In genomic region chr14:44369401-44370123, GRCh38 we compare ENCODE assay signal across 16 cellular contexts.
DNase-seq lines count a peak whose midpoint lies in the region; ATAC-seq, FAIRE-seq and TF ChIP-seq lines count a peak whose summit lies in the region.
"Had no signal": no experiment of that assay in that cellular context is flagged by ENCODE, and none has a peak within 500 bp of the region (broad histone marks: within the 10 kb centered on the region; RNA-seq: fewer than 3 reads in every experiment).

No MANE protein-coding gene starts in this region.

- H3K4me3 ChIP-seq in GM23338 = no peak overlapping the region
- H3K4me3 ChIP-seq in HepG2 (replicated peaks in 1 of 3; ENCODE audit: insufficient read depth in 1 of 3, low read depth in 2 of 3, low read length in 3 of 3) = no peak overlapping the region
- H3K4me3 ChIP-seq: BLaER1 treated with 17β-estradiol and CSF1 and Interleukin-3, amounts not matched to agents 10 nM and 100 nM; left ventricle myocardium inferior; ovary had no signal

- H3F3A ChIP-seq in GM23338 (replicated peaks; ENCODE audit: low read depth) = no peaks in the 10 kb centered on the region

- TF ChIP-seq CTCF in GM23338 (conservative IDR thresholded peaks at IDR 0.05; ENCODE audit: low read depth in 2 of 2) = peak; percentile 40 to 63
- TF ChIP-seq CTCF in HepG2 (CRISPR knock-in tag; IDR thresholded peaks at IDR 0.05) = peak; percentile 41; the same call in 1 of the 2 replicates
- TF ChIP-seq CTCF in Calu3 (IDR thresholded peaks at IDR 0.05; ENCODE audit: unreplicated experiment) = no peak

- H3K9ac ChIP-seq in HepG2 (ENCODE audit: insufficient read depth, low read depth, low read length) = no peak overlapping the region
- H3K9ac ChIP-seq: BLaER1 treated with 17β-estradiol and CSF1 and Interleukin-3, amounts not matched to agents 10 nM and 100 nM had no signal

- in situ Hi-C loops in HepG2 (cut with HindIII; ENCODE audit: extremely low pct_ligation_motif_present, low pct_unique_long_range_greater_than_20kb) = no loop called here

- TF ChIP-seq RAD21 in HepG2 (CRISPR knock-in tag; IDR thresholded peaks at IDR 0.05) = no peak

- H3K36me3 Mint-ChIP-seq in GM23338 (ENCODE audit: low read depth) (peaks cover 4% of the 10 kb centered on the region; the same call in 1 of the 3 replicates), Calu3 (ENCODE audit: insufficient read depth, unreplicated experiment) (no peaks in the 10 kb centered on the region)
- H3K36me3 Mint-ChIP-seq in activated naive CD8-positive, alpha-beta T cell treated with anti-CD3 and anti-CD28 coated beads for 36 hours = no peaks in the 10 kb centered on the region
- H3K36me3 Mint-ChIP-seq: activated CD8-positive, alpha-beta memory T cell treated with anti-CD3 and anti-CD28 coated beads, Interleukin-2, amount 10 ng/mL, durations not matched to agents 7 days and 5 days had no signal

- TF ChIP-seq POLR2A in HepG2 (IDR thresholded peaks at IDR 0.05; ENCODE audit: insufficient read depth in 1 of 2, low read depth in 2 of 2, low read length in 2 of 2) = no peak

- POLR2A ChIA-PET in HepG2 (lab: Yijun Ruan, JAX) = no interaction called here

- H3K9me3 Mint-ChIP-seq in GM23338 (peaks cover 9% of the 10 kb centered on the region; the same call in 2 of the 3 replicates), Calu3 (ENCODE audit: low read depth, unreplicated experiment) (peaks cover 10% of the 10 kb centered on the region)
- H3K9me3 Mint-ChIP-seq in activated naive CD8-positive, alpha-beta T cell treated with anti-CD3 and anti-CD28 coated beads for 36 hours = no peaks in the 10 kb centered on the region

- H3K9me2 ChIP-seq in GM23338 (ENCODE audit: insufficient read depth) = no peaks in the 10 kb centered on the region

- peaks cover 4% of the 10 kb centered on the region; the same call in 1 of the 2 replicates for H3K36me3 ChIP-seq in GM23338 (ENCODE audit: insufficient read depth)
- H3K36me3 ChIP-seq in HepG2 (replicated peaks in 1 of 2; ENCODE audit: control insufficient read depth in 1 of 2, insufficient read depth in 2 of 2, low read length in 2 of 2) = no peaks in the 10 kb centered on the region
- H3K36me3 ChIP-seq: BLaER1 treated with 17β-estradiol and CSF1 and Interleukin-3, amounts not matched to agents 10 nM and 100 nM; left ventricle myocardium inferior; ovary had no signal

- peak; percentile 8 for DNase-seq in GM23338 (ENCODE audit: low spot score)
- DNase-seq in NCI-H1092 (lab: John Stamatoyannopoulos, UW) = peak; percentile 3
- peak; percentile 65 for DNase-seq in OCI-M1 (lab: John Stamatoyannopoulos, UW)
- DNase-seq in HepG2 (ENCODE audit: low spot score) = no peak
- DNase-seq in Calu3 = no peak
- no peak for DNase-seq in occipital lobe (lab: John Stamatoyannopoulos, UW)
- DNase-seq in activated naive CD8-positive, alpha-beta T cell treated with anti-CD3 and anti-CD28 coated beads for 36 hours = no peak
- DNase-seq: activated CD8-positive, alpha-beta memory T cell treated with anti-CD3 and anti-CD28 coated beads, Interleukin-2, amount 10 ng/mL, durations not matched to agents 7 days and 5 days; amniotic stem cell; foreskin melanocyte; IMR-90; left ventricle myocardium inferior; NCI-H1105 treated with DMSO at 0.1 percent for 48 hours; NCI-H526; ovary had no signal

- H3K4me1 Mint-ChIP-seq in GM23338 = no peaks in the 10 kb centered on the region
- no peaks in the 10 kb centered on the region for H3K4me1 Mint-ChIP-seq in Calu3 (ENCODE audit: low read depth, unreplicated experiment)
- no peaks in the 10 kb centered on the region for H3K4me1 Mint-ChIP-seq in activated naive CD8-positive, alpha-beta T cell treated with anti-CD3 and anti-CD28 coated beads for 36 hours
- H3K4me1 Mint-ChIP-seq: activated CD8-positive, alpha-beta memory T cell treated with anti-CD3 and anti-CD28 coated beads, Interleukin-2, amount 10 ng/mL, durations not matched to agents 7 days and 5 days had no signal

- TF ChIP-seq EP300 in HepG2 (IDR thresholded peaks at IDR 0.05; ENCODE audit: low read depth in 2 of 2, low read length in 2 of 2) (no peak), HepG2 (CRISPR knock-in tag; IDR thresholded peaks at IDR 0.05; ENCODE audit: borderline replicate concordance) (no peak)

- H3K27ac Mint-ChIP-seq in GM23338 (no peak overlapping the region), Calu3 (ENCODE audit: unreplicated experiment) (no peak overlapping the region)
- H3K27ac Mint-ChIP-seq in activated naive CD8-positive, alpha-beta T cell treated with anti-CD3 and anti-CD28 coated beads for 36 hours = no peak overlapping the region
- H3K27ac Mint-ChIP-seq: activated CD8-positive, alpha-beta memory T cell treated with anti-CD3 and anti-CD28 coated beads, Interleukin-2, amount 10 ng/mL, durations not matched to agents 7 days and 5 days had no signal

- H3K4me3 Mint-ChIP-seq in GM23338 = no peak overlapping the region
- H3K4me3 Mint-ChIP-seq in Calu3 (ENCODE audit: low read depth, unreplicated experiment) = no peak overlapping the region
- no peak overlapping the region for H3K4me3 Mint-ChIP-seq in activated naive CD8-positive, alpha-beta T cell treated with anti-CD3 and anti-CD28 coated beads for 36 hours
- H3K4me3 Mint-ChIP-seq: activated CD8-positive, alpha-beta memory T cell treated with anti-CD3 and anti-CD28 coated beads, Interleukin-2, amount 10 ng/mL, durations not matched to agents 7 days and 5 days had no signal

- H3K27me3 ChIP-seq in GM23338 (ENCODE audit: insufficient read depth) = no peaks in the 10 kb centered on the region
- no peaks in the 10 kb centered on the region; a peak in 1 of 5 replicates for H3K27me3 ChIP-seq in HepG2 (ENCODE audit: control insufficient read depth in 1 of 2, insufficient read depth in 2 of 2, low read length in 2 of 2)
- H3K27me3 ChIP-seq: BLaER1 treated with 17β-estradiol and CSF1 and Interleukin-3, amounts not matched to agents 10 nM and 100 nM; ovary had no signal

- no peak for ATAC-seq in GM23338
- no peak for ATAC-seq in HepG2
- ATAC-seq: activated CD8-positive, alpha-beta memory T cell treated with anti-CD3 and anti-CD28 coated beads, Interleukin-2, amount 10 ng/mL, durations not matched to agents 7 days and 5 days had no signal

- FAIRE-seq in HepG2 (lab: Jason Lieb, UNC) = no peak

- peaks cover 54% of the 10 kb centered on the region for H3K9me3 ChIP-seq in HepG2 (ENCODE audit: low read length)
- H3K9me3 ChIP-seq: ovary had no signal

- H3K27ac ChIP-seq in GM23338 (ENCODE audit: low read depth) (no peak overlapping the region), HepG2 (ENCODE audit: extremely low read length, insufficient read depth, low read length) (no peak overlapping the region)
- H3K27ac ChIP-seq: BLaER1 treated with 17β-estradiol and CSF1 and Interleukin-3, amounts not matched to agents 10 nM and 100 nM; left ventricle myocardium inferior; ovary had no signal

- H3K27me3 Mint-ChIP-seq in GM23338 (ENCODE audit: insufficient read depth, low read depth, poor library complexity) (no peaks in the 10 kb centered on the region), Calu3 (ENCODE audit: unreplicated experiment) (no peaks in the 10 kb centered on the region)
- H3K27me3 Mint-ChIP-seq in activated naive CD8-positive, alpha-beta T cell treated with anti-CD3 and anti-CD28 coated beads for 36 hours = no peaks in the 10 kb centered on the region
- H3K27me3 Mint-ChIP-seq: activated CD8-positive, alpha-beta memory T cell treated with anti-CD3 and anti-CD28 coated beads, Interleukin-2, amount 10 ng/mL, durations not matched to agents 7 days and 5 days had no signal

- H3K4me1 ChIP-seq in GM23338 (ENCODE audit: insufficient read depth) (no peaks in the 10 kb centered on the region), HepG2 (ENCODE audit: insufficient read depth, low read length) (no peaks in the 10 kb centered on the region)
- H3K4me1 ChIP-seq: BLaER1 treated with 17β-estradiol and CSF1 and Interleukin-3, amounts not matched to agents 10 nM and 100 nM; left ventricle myocardium inferior had no signal

- no peaks in the 10 kb centered on the region for H4K20me1 ChIP-seq in GM23338 (replicated peaks; ENCODE audit: insufficient read depth)
- no peaks in the 10 kb centered on the region for H4K20me1 ChIP-seq in HepG2 (ENCODE audit: insufficient read depth, low read length)
- H4K20me1 ChIP-seq: BLaER1 treated with 17β-estradiol and CSF1 and Interleukin-3, amounts not matched to agents 10 nM and 100 nM had no signal

- CTCF ChIA-PET in HepG2 (lab: Yijun Ruan, JAX; ENCODE audit: low intra/inter-chr PET ratio, low total read pairs) (no interaction called here), Calu3 (lab: Charles Lee) (no interaction called here)

- intact Hi-C loops in HepG2 (cut with micrococcal nuclease; ENCODE audit: unreplicated experiment) = no loop called here
- intact Hi-C loops in Calu3 (cut with micrococcal nuclease; ENCODE audit: unreplicated experiment) = no loop called here

- H3K79me2 ChIP-seq in GM23338 (replicated peaks; ENCODE audit: insufficient read depth) (no peaks in the 10 kb centered on the region), HepG2 (ENCODE audit: insufficient read depth, low read length) (no peaks in the 10 kb centered on the region)

- BruUV-seq in HepG2 (replicated peaks; lab: Mats Ljungman, UMichigan) (no TSS peak), Calu3 (replicated peaks; lab: Mats Ljungman, UMichigan) (no TSS peak)

- no peak overlapping the region for H3K4me2 ChIP-seq in GM23338
- no peak overlapping the region for H3K4me2 ChIP-seq in HepG2 (ENCODE audit: low read depth, low read length)
- H3K4me2 ChIP-seq: BLaER1 treated with 17β-estradiol and CSF1 and Interleukin-3, amounts not matched to agents 10 nM and 100 nM had no signal

- no peak overlapping the region for H2AFZ ChIP-seq in GM23338
- no peak overlapping the region for H2AFZ ChIP-seq in HepG2 (ENCODE audit: low read length)

TF ChIP-seq in GM23338, 12 proteins besides CTCF, POLR2A, EP300 and RAD21 (continues in another document):
- no peak for TF ChIP-seq CREB1 (CRISPR knock-in tag; IDR thresholded peaks at IDR 0.05; ENCODE audit: low read depth)

TF ChIP-seq in HepG2, 621 proteins besides CTCF, POLR2A, EP300 and RAD21:
- TF ChIP-seq STAG1 (CRISPR knock-in tag; IDR thresholded peaks at IDR 0.05) (peak; percentile 60), ZNF124 (CRISPR knock-in tag; IDR thresholded peaks at IDR 0.05) (no peak), SMC3 (IDR thresholded peaks at IDR 0.05; ENCODE audit: low read length) (peak; percentile 17; the same call in 1 of the 2 replicates)

Comparison
In these comparisons a context has a peak if more than half of its experiments do, and no peak if none do; other contexts are left out.
1. DNase-seq: peak in GM23338 (single experiment), NCI-H1092 (single experiment) and OCI-M1 (single experiment); none in HepG2 (single experiment), Calu3 (single experiment), occipital lobe (single experiment) and activated naive CD8-positive, alpha-beta T cell treated with anti-CD3 and anti-CD28 coated beads for 36 hours (single experiment).